25 cellular contexts compared by ENCODE assay signal in the genomic region with DNA sequence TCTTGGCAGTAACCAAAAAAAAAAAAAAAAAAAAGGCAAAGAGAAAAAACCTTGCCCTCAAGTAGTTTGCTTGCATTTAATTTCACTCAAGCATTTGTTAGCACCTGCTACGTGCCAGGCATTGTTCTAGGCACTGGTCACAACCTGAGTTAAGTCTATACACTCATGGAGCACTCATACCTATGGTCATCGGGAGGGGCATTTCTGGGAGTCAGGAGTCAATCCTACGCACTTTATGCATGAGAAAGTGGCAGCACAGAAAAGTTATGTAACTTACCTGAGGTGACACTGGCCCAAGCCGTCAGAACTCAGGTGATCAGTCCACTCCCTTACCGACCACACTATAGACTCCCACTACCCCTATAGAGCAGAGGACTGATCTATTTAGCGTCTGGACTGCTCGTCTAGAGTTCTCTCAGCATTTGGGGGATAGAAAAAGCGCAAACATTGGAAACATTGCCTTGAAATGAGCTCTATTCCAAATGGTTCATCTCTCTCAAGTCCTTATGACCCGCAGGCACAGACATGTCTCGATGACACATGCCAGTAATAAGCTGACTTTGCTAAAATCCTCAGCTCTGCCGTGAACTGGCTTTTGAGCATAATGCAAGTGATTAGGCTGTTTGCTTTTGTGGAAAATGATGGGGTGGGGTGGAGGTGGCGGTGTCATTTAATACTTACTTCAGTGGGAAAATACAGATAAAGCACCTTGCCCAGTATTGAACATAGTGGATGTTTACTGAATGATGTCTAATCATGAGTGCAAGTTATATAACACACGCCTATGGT.
A peak's percentile ranks its signal among the peaks of the same experiment; 100 is the strongest.
DNase-seq lines count a peak whose midpoint lies in the region; ATAC-seq, FAIRE-seq and TF ChIP-seq lines count a peak whose summit lies in the region.
"Had no signal": no experiment of that assay in that cellular context is flagged by ENCODE, and none has a peak within 500 bp of the region (broad histone marks: within the 10 kb centered on the region; RNA-seq: fewer than 3 reads in every experiment).

No MANE protein-coding gene starts in this region.

- DNase-seq in DMS153 treated with DMSO at 0.1 percent for 48 hours (lab: John Stamatoyannopoulos, UW; ENCODE audit: unreplicated experiment) (peak; percentile 40), NCI-H146 (lab: John Stamatoyannopoulos, UW) (peak; percentile 87), RWPE2 (ENCODE audit: low spot score) (no peak), ecto neural progenitor cell (ENCODE audit: low spot score) (no peak)
- DNase-seq in stimulated activated CD8-positive, alpha-beta memory T cell treated with anti-CD3 and anti-CD28 coated beads, Interleukin-4, amount 100 ng/mL, for 48 hours: no peak
- DNase-seq: activated CD4-positive, alpha-beta T cell treated with anti-CD3 and anti-CD28 coated beads, Interleukin-2, amount 10 ng/mL, durations not matched to agents 24 days and 14 days; CD4-positive, CD25-positive, alpha-beta regulatory T cell; DMS53; midbrain; NCI-H187 treated with DMSO at 0.1 percent for 48 hours; NCI-H774; OCI-M1; SIG-M5; stimulated activated CD4-positive, alpha-beta T cell treated with anti-CD3 and anti-CD28 coated beads, Interleukin-1b, Interleukin-23, amount 100 ng/mL, for 48 hours; stimulated activated naive B cell treated with anti-CD40 and anti-IgM and Interleukin-4, amounts not matched to agents 10 μg/mL and 1 μg/mL and 100 μg/mL, for 72 hours; T-cell; tibial artery had no signal

- H3K4me3 ChIP-seq in RWPE2 (ENCODE audit: severe bottlenecking): no peak overlapping the region
- H3K4me3 ChIP-seq: ascending aorta, GM12878, tibial artery had no signal

- H3K4me1 ChIP-seq in RWPE2 (ENCODE audit: insufficient read depth, poor library complexity, severe bottlenecking): peaks cover 27% of the 10 kb centered on the region
- H3K4me1 ChIP-seq: ascending aorta, tibial artery had no signal

- no peaks in the 10 kb centered on the region for H3K27me3 ChIP-seq in RWPE2 (ENCODE audit: insufficient read depth, poor library complexity, severe bottlenecking)
- H3K27me3 ChIP-seq: ascending aorta, tibial artery had no signal

- no peak for TF ChIP-seq CTCF in RWPE2 (IDR thresholded peaks at IDR 0.05; ENCODE audit: poor library complexity, severe bottlenecking)

- H3K27ac ChIP-seq in RWPE2 (ENCODE audit: poor library complexity, severe bottlenecking): peak overlapping the region; percentile 64
- H3K27ac ChIP-seq: ascending aorta, tibial artery had no signal

- ATAC-seq in RWPE2 (ENCODE audit: low read depth) (peak; percentile 83), HG02884 (IDR thresholded peaks at IDR 0.05; ENCODE audit: unreplicated experiment) (no peak), HG02973 (IDR thresholded peaks at IDR 0.05; ENCODE audit: unreplicated experiment) (no peak)
- ATAC-seq: activated naive CD4-positive, alpha-beta T cell treated with anti-CD3 and anti-CD28 coated beads, Interleukin-2, amount 50 U/mL, for 72 hours; GM12878; left lobe of liver; stimulated activated naive B cell treated with anti-CD40 and anti-IgM and Interleukin-4, amounts not matched to agents 10 μg/mL and 1 μg/mL and 100 μg/mL, for 72 hours; T-cell had no signal

- peak; percentile 62 for FAIRE-seq in islet of Langerhans (lab: Jason Lieb, UNC)
- FAIRE-seq: GM12878, H54 had no signal

- H3K9me3 ChIP-seq in RWPE2 (ENCODE audit: severe bottlenecking): no peaks in the 10 kb centered on the region
- H3K9me3 ChIP-seq: ascending aorta, tibial artery had no signal

- peaks cover 47% of the 10 kb centered on the region for H3K36me3 ChIP-seq in RWPE2 (ENCODE audit: low read depth)

Comparison
In these comparisons a context has a peak if more than half of its experiments do, and no peak if none do; other contexts are left out.
1. DNase-seq: peak in DMS153 treated with DMSO at 0.1 percent for 48 hours (single experiment) and NCI-H146 (single experiment); none in RWPE2 (single experiment), ecto neural progenitor cell (single experiment) and stimulated activated CD8-positive, alpha-beta memory T cell treated with anti-CD3 and anti-CD28 coated beads, Interleukin-4, amount 100 ng/mL, for 48 hours (single experiment).